Comparison of ENCODE assay signal across 16 cellular contexts in genomic region chr2:24959761-24960160, GRCh38. TPM values are rescaled to one million over a fixed set of nuclear protein-coding genes. Genes with fewer than 3 reads are reported as not detected.
DNase-seq lines count a peak whose midpoint lies in the region; ATAC-seq, FAIRE-seq and TF ChIP-seq lines count a peak whose summit lies in the region.
"Had no signal": no experiment of that assay in that cellular context is flagged by ENCODE, and none has a peak within 500 bp of the region (broad histone marks: within the 10 kb centered on the region; RNA-seq: fewer than 3 reads in every experiment).

No MANE protein-coding gene starts in this region.

- peak; percentile 58 for ATAC-seq in activated CD4-positive, alpha-beta T cell treated with anti-CD3 and anti-CD28 coated beads for 36 hours
- ATAC-seq in CD8-positive, alpha-beta T cell = no peak
- no peak for ATAC-seq in GM21576 (IDR thresholded peaks at IDR 0.05; ENCODE audit: unreplicated experiment)

- no peaks in the 10 kb centered on the region for H3K4me1 ChIP-seq in CD8-positive, alpha-beta T cell (ENCODE audit: insufficient read depth, low read length)
- H3K4me1 ChIP-seq in colonic mucosa (no peaks in the 10 kb centered on the region), neural progenitor cell (peaks cover 4% of the 10 kb centered on the region)

- H4K20me1 ChIP-seq in neural progenitor cell (ENCODE audit: low read depth) = no peaks in the 10 kb centered on the region
- H4K20me1 ChIP-seq: BLaER1 had no signal

- POLR2A ChIA-PET in activated CD4-positive, alpha-beta T cell treated with anti-CD3 and anti-CD28 coated beads for 36 hours (lab: Charles Lee) = no interaction called here
- POLR2A ChIA-PET in CD8-positive, alpha-beta T cell (lab: Charles Lee) = no interaction called here

- CTCF ChIA-PET in activated CD4-positive, alpha-beta T cell treated with anti-CD3 and anti-CD28 coated beads for 36 hours (lab: Charles Lee) = interaction anchor here (3.1 kb wide), 1 partner anchor 16 kb away, joined by 16 read pairs; no protein-coding TSS in a partner anchor
- CTCF ChIA-PET in CD8-positive, alpha-beta T cell (lab: Charles Lee) = no interaction called here

- no peak overlapping the region for H3K4me2 ChIP-seq in neural progenitor cell
- H3K4me2 ChIP-seq: BLaER1 had no signal

- no peak overlapping the region for H3K9ac ChIP-seq in colonic mucosa (ENCODE audit: low read depth in 2 of 2, low read length in 2 of 2)
- H3K9ac ChIP-seq in neural progenitor cell = no peak overlapping the region
- H3K9ac ChIP-seq: BLaER1 had no signal

- no peak overlapping the region for H3K27ac Mint-ChIP-seq in activated CD4-positive, alpha-beta T cell treated with anti-CD3 and anti-CD28 coated beads for 36 hours
- H3K27ac Mint-ChIP-seq in CD8-positive, alpha-beta T cell = peak overlapping the region; percentile 10
- H3K27ac Mint-ChIP-seq in nephron progenitor cell = peak overlapping the region; percentile 47
- H3K27ac Mint-ChIP-seq in neural progenitor cell = no peak overlapping the region

- H2AFZ ChIP-seq in neural progenitor cell (replicated peaks) = no peak overlapping the region

- H3K27me3 Mint-ChIP-seq in activated CD4-positive, alpha-beta T cell treated with anti-CD3 and anti-CD28 coated beads for 36 hours = no peaks in the 10 kb centered on the region
- no peaks in the 10 kb centered on the region for H3K27me3 Mint-ChIP-seq in CD8-positive, alpha-beta T cell (ENCODE audit: low read depth)
- H3K27me3 Mint-ChIP-seq in nephron progenitor cell (ENCODE audit: low read depth, poor library complexity) = peaks cover 3% of the 10 kb centered on the region
- H3K27me3 Mint-ChIP-seq in neural progenitor cell (ENCODE audit: insufficient read depth, low read depth) = no peaks in the 10 kb centered on the region

- TF ChIP-seq CTCF in CD8-positive, alpha-beta T cell (IDR thresholded peaks at IDR 0.05) = no peak
- TF ChIP-seq CTCF in colonic mucosa (IDR thresholded peaks at IDR 0.05) = no peak
- TF ChIP-seq CTCF in nephron progenitor cell (IDR thresholded peaks at IDR 0.05) = no peak
- no peak for TF ChIP-seq CTCF in neural progenitor cell (IDR thresholded peaks at IDR 0.05)

- no peak overlapping the region for H3K4me3 Mint-ChIP-seq in activated CD4-positive, alpha-beta T cell treated with anti-CD3 and anti-CD28 coated beads for 36 hours
- no peak overlapping the region for H3K4me3 Mint-ChIP-seq in CD8-positive, alpha-beta T cell
- H3K4me3 Mint-ChIP-seq in nephron progenitor cell (no peak overlapping the region), neural progenitor cell (no peak overlapping the region)
- H3K4me3 Mint-ChIP-seq: H9 had no signal

- H3F3A ChIP-seq in neural progenitor cell (ENCODE audit: low read depth) = no peaks in the 10 kb centered on the region

- H3K9me3 ChIP-seq in CD8-positive, alpha-beta T cell (ENCODE audit: low read length) = peaks cover 5% of the 10 kb centered on the region
- H3K9me3 ChIP-seq in colonic mucosa (no peaks in the 10 kb centered on the region), neural progenitor cell (ENCODE audit: low read depth) (no peaks in the 10 kb centered on the region)

- H3K9me3 Mint-ChIP-seq in activated CD4-positive, alpha-beta T cell treated with anti-CD3 and anti-CD28 coated beads for 36 hours (ENCODE audit: low read depth) = peaks cover 7% of the 10 kb centered on the region
- H3K9me3 Mint-ChIP-seq in CD8-positive, alpha-beta T cell = peaks cover 13% of the 10 kb centered on the region
- H3K9me3 Mint-ChIP-seq in nephron progenitor cell (peaks cover 22% of the 10 kb centered on the region), neural progenitor cell (peaks cover 12% of the 10 kb centered on the region)

- H3K4me1 Mint-ChIP-seq in activated CD4-positive, alpha-beta T cell treated with anti-CD3 and anti-CD28 coated beads for 36 hours = peaks cover 12% of the 10 kb centered on the region
- H3K4me1 Mint-ChIP-seq in CD8-positive, alpha-beta T cell (ENCODE audit: low read depth) = peaks cover 9% of the 10 kb centered on the region
- no peaks in the 10 kb centered on the region for H3K4me1 Mint-ChIP-seq in nephron progenitor cell
- H3K4me1 Mint-ChIP-seq in neural progenitor cell = no peaks in the 10 kb centered on the region

- no peak for DNase-seq in activated CD4-positive, alpha-beta T cell treated with anti-CD3 and anti-CD28 coated beads for 36 hours
- DNase-seq in activated CD4-positive, alpha-beta T cell treated with anti-CD3 and anti-CD28 coated beads for 4 hours = no peak
- no peak for DNase-seq in CD8-positive, alpha-beta T cell
- DNase-seq in colonic mucosa (peak; percentile 24), nephron progenitor cell (no peak), GM12891 (ENCODE audit: insufficient read length, low spot score) (no peak), neural progenitor cell (ENCODE audit: low spot score) (no peak)
- DNase-seq: 8988T, AML-193, Calu3, DMS 273 treated with DMSO at 0.1 percent for 48 hours, GOT3, H9 had no signal

- no peak for TF ChIP-seq POLR2A in GM12891 (IDR thresholded peaks at IDR 0.05; ENCODE audit: low read depth, low read length)

- intact Hi-C loops in activated CD4-positive, alpha-beta T cell treated with anti-CD3 and anti-CD28 coated beads for 36 hours (cut with DNase I, micrococcal nuclease) = no loop called here
- intact Hi-C loops in CD8-positive, alpha-beta T cell (cut with DNase I, micrococcal nuclease) = no loop called here
- intact Hi-C loops in colonic mucosa (cut with DNase I) = no loop called here

- no peaks in the 10 kb centered on the region for H3K79me2 ChIP-seq in neural progenitor cell (ENCODE audit: low read depth)

- peaks cover 34% of the 10 kb centered on the region for H3K36me3 ChIP-seq in CD8-positive, alpha-beta T cell (ENCODE audit: insufficient read depth, low read length)
- H3K36me3 ChIP-seq in colonic mucosa (no peaks in the 10 kb centered on the region), neural progenitor cell (peaks cover 28% of the 10 kb centered on the region)

- no peak for FAIRE-seq in GM12891 (lab: Jason Lieb, UNC)

- peaks cover 66% of the 10 kb centered on the region for H3K36me3 Mint-ChIP-seq in activated CD4-positive, alpha-beta T cell treated with anti-CD3 and anti-CD28 coated beads for 36 hours (ENCODE audit: low read depth)
- H3K36me3 Mint-ChIP-seq in CD8-positive, alpha-beta T cell = peaks cover 95% of the 10 kb centered on the region
- peaks cover 90% of the 10 kb centered on the region for H3K36me3 Mint-ChIP-seq in nephron progenitor cell (ENCODE audit: low read depth)
- H3K36me3 Mint-ChIP-seq in neural progenitor cell = peaks cover 67% of the 10 kb centered on the region

- H3K4me3 ChIP-seq in CD8-positive, alpha-beta T cell (ENCODE audit: low read depth, low read length) = no peak overlapping the region
- H3K4me3 ChIP-seq in colonic mucosa = no peak overlapping the region
- H3K4me3 ChIP-seq in neural progenitor cell = no peak overlapping the region
- H3K4me3 ChIP-seq: BLaER1 had no signal

- H3K27me3 ChIP-seq in CD8-positive, alpha-beta T cell (ENCODE audit: insufficient read depth, low read length) = no peaks in the 10 kb centered on the region
- H3K27me3 ChIP-seq in colonic mucosa = no peaks in the 10 kb centered on the region
- no peaks in the 10 kb centered on the region for H3K27me3 ChIP-seq in neural progenitor cell
- H3K27me3 ChIP-seq: BLaER1 had no signal

- H3K27ac ChIP-seq in CD8-positive, alpha-beta T cell (ENCODE audit: low read depth, low read length) = no peak overlapping the region
- H3K27ac ChIP-seq in colonic mucosa = no peak overlapping the region
- H3K27ac ChIP-seq in neural progenitor cell = no peak overlapping the region
- H3K27ac ChIP-seq: BLaER1, HL-60 had no signal

TF ChIP-seq in GM12891, 5 proteins besides CTCF, POLR2A, EP300 and RAD21:
- TF ChIP-seq POU2F2 (IDR thresholded peaks at IDR 0.05; ENCODE audit: low read depth, low read length) = no peak

RNA-seq across cellular contexts. Expression of gene DNAJC27, which starts 12.0 kb away (rescaled TPM):
- 1 to 10 TPM; 5.9 to 6.6 TPM for total RNA-seq in activated CD4-positive, alpha-beta T cell treated with anti-CD3 and anti-CD28 coated beads for 36 hours
- 10 to 100 TPM; 18.9 to 19.1 TPM for total RNA-seq in CD8-positive, alpha-beta T cell
- total RNA-seq in colonic mucosa = 1 to 10 TPM; 3.4 to 3.9 TPM
- polyA plus RNA-seq in GM12891 (2012; ENCODE audit: low read depth, missing spikeins) = 1.2 TPM
- 11.0 and 19.1 TPM in 2 replicates for total RNA-seq in neural progenitor cell (ENCODE audit: low replicate concordance)

RNA-seq across cellular contexts. Expression of gene ADCY3, which starts 39.7 kb away (rescaled TPM):
- 10 to 100 TPM; 59.5 to 92.8 TPM for total RNA-seq in activated CD4-positive, alpha-beta T cell treated with anti-CD3 and anti-CD28 coated beads for 36 hours
- total RNA-seq in CD8-positive, alpha-beta T cell = 10 to 100 TPM; 15.6 to 23.3 TPM
- 10 to 100 TPM; 25.2 to 33.7 TPM for total RNA-seq in colonic mucosa
- polyA plus RNA-seq in GM12891 (2012; ENCODE audit: low read depth, missing spikeins) = 95.3 TPM
- total RNA-seq in neural progenitor cell (ENCODE audit: low replicate concordance) = 25.3 and 28.9 TPM in 2 replicates

Comparison
In these comparisons a context has a peak if more than half of its experiments do, and no peak if none do; other contexts are left out.
1. H3K27ac Mint-ChIP-seq: peak in CD8-positive, alpha-beta T cell (single experiment) and nephron progenitor cell (single experiment); none in activated CD4-positive, alpha-beta T cell treated with anti-CD3 and anti-CD28 coated beads for 36 hours (single experiment) and neural progenitor cell (single experiment).